10 cellular contexts compared by ENCODE assay signal in the genomic region with DNA sequence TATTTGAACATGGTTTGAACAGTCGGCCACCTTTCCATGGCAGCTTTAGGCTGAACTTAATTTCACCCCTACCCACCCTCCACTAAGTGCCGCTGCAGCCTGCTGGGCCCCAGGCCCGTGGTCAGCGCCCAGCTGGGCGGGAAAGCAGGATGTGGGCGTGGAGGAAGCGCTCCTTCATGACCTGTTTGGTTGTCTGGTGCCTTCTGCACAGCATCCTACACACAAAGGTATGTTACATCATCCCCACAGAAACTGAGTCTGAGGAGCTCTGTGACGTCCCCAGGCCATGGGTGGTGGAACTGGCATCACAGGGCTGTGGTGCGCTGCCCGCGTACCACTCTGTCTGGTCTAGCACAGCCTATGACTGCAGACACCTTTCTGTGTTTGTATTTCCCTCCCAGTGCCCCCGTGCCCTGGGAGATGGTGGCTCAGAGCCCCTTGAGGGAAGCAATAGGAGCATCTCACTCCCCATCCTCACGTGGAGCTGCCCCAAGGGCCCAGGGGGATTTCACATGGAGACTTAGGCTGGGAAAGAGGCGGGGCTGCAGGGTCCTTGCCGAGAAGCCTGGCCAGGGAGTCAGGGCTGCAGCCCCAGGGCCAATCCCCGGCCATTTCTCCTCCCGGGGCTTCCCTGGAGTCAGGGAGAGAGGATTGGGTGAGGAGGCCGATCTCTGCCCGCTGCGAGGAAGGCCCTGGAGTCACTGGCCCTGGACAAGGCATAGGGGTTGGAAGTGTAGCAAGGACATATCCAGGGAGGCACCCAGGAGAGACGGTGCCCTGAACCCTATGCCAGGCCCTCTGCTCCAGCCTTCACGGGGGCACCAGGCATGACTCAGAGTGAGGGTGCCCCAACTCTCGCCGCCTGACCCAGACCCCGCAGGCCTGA. TPM values are rescaled to one million over a fixed set of nuclear protein-coding genes. Genes with fewer than 3 reads are reported as not detected.
DNase-seq lines count a peak whose midpoint lies in the region; ATAC-seq and TF ChIP-seq lines count a peak whose summit lies in the region.
"Had no signal": no experiment of that assay in that cellular context is flagged by ENCODE, and none has a peak within 500 bp of the region (broad histone marks: within the 10 kb centered on the region; RNA-seq: fewer than 3 reads in every experiment).

No MANE protein-coding gene starts in this region.

- H3K4me1 Mint-ChIP-seq in nephron progenitor cell = peaks cover 23% of the 10 kb centered on the region

- DNase-seq in Daoy (ENCODE audit: low read depth) = peak; percentile 47
- peak; percentile 45 for DNase-seq in SW480 (ENCODE audit: low spot score)
- DNase-seq in activated naive CD4-positive, alpha-beta T cell treated with anti-CD3 and anti-CD28 coated beads, Interleukin-2, amount 50 U/mL, for 16 hours = peak; percentile 46
- no peak for DNase-seq in nephron progenitor cell
- no peak for DNase-seq in GM23248
- no peak for DNase-seq in hippocampal formation (lab: John Stamatoyannopoulos, UW)
- DNase-seq in foreskin melanocyte = no peak
- no peak for DNase-seq in gastrocnemius medialis
- DNase-seq: foreskin fibroblast, HCEC 1CT had no signal

- no peak overlapping the region for H3K4me3 ChIP-seq in GM23248
- no peak overlapping the region for H3K4me3 ChIP-seq in gastrocnemius medialis

- H3K4me2 ChIP-seq in GM23248 (ENCODE audit: unreplicated experiment) = no peak overlapping the region

- in situ Hi-C loops in GM23248 (cut with MboI) (no loop called here), gastrocnemius medialis (cut with MboI; ENCODE audit: low sequenced_read_pairs in 4 of 4) (no loop called here)

- no peaks in the 10 kb centered on the region for H3K36me3 Mint-ChIP-seq in nephron progenitor cell (ENCODE audit: low read depth)

- no peaks in the 10 kb centered on the region; the same call in 1 of the 2 replicates for H3K27me3 ChIP-seq in GM23248 (replicated peaks; ENCODE audit: insufficient read depth)
- H3K27me3 ChIP-seq in gastrocnemius medialis = no peaks in the 10 kb centered on the region

- no peak for TF ChIP-seq POLR2A in gastrocnemius medialis (IDR thresholded peaks at IDR 0.05)

- H3K9ac ChIP-seq in GM23248 = no peak overlapping the region

- no peaks in the 10 kb centered on the region for H3K79me2 ChIP-seq in GM23248 (ENCODE audit: insufficient read depth)

- H3K27ac Mint-ChIP-seq in nephron progenitor cell = peak overlapping the region; percentile 59

- no peaks in the 10 kb centered on the region for H3K9me3 ChIP-seq in GM23248 (ENCODE audit: low read depth)
- H3K9me3 ChIP-seq in gastrocnemius medialis = no peaks in the 10 kb centered on the region

- no peak for ATAC-seq in gastrocnemius medialis

- H3K27ac ChIP-seq in GM23248 (no peak overlapping the region), gastrocnemius medialis (no peak overlapping the region)

- no peaks in the 10 kb centered on the region for H3K27me3 Mint-ChIP-seq in nephron progenitor cell (ENCODE audit: low read depth, poor library complexity)

- H3K36me3 ChIP-seq in GM23248 (ENCODE audit: low read depth) (no peaks in the 10 kb centered on the region), gastrocnemius medialis (no peaks in the 10 kb centered on the region)

- intact Hi-C loops in gastrocnemius medialis (cut with DNase I; ENCODE audit: low total_unique reads) = no loop called here

- TF ChIP-seq CTCF in nephron progenitor cell (IDR thresholded peaks at IDR 0.05) (no peak), gastrocnemius medialis (IDR thresholded peaks at IDR 0.05 in 4 of 5, conservative IDR thresholded peaks at IDR 0.05 in 1 of 5) (no peak)

- H3K9me2 ChIP-seq in GM23248 (ENCODE audit: insufficient read depth) = no peaks in the 10 kb centered on the region

- no peak overlapping the region for H2AFZ ChIP-seq in GM23248

- no peaks in the 10 kb centered on the region for H3K9me3 Mint-ChIP-seq in nephron progenitor cell

- H3K4me1 ChIP-seq in GM23248 (ENCODE audit: insufficient read depth) (no peaks in the 10 kb centered on the region), gastrocnemius medialis (no peaks in the 10 kb centered on the region)

- WGBS in GM23248 (ENCODE audit: low coverage in 1 of 2, low lambda C conversion rate in 2 of 2, missing lambda C conversion rate in 2 of 2), 2 experiments = 65 to 73% methylated on average over 25 of the region's 25 CpGs

- H3F3A ChIP-seq in GM23248 (ENCODE audit: insufficient read depth) = no peaks in the 10 kb centered on the region

- no peaks in the 10 kb centered on the region for H4K20me1 ChIP-seq in GM23248 (ENCODE audit: insufficient read depth)

- no peak overlapping the region for H3K4me3 Mint-ChIP-seq in nephron progenitor cell

RNA-seq across cellular contexts. Expression of gene SUSD3, which starts 37.5 kb away (rescaled TPM):
- 0.40 and 1.3 TPM in 2 replicates for total RNA-seq in Daoy (2014; rRNA removed; shearing (Covaris generic))
- total RNA-seq in GM23248 (2014; rRNA removed; shearing (Covaris generic)) = 0.43 and 0.63 TPM in 2 replicates
- polyA plus RNA-seq in GM23248 (2016; fragmentation: Nextera tagmentation; extraction: Ambion mirVana) = not detected in 2 replicates
- under 1 TPM in 2 of 4 donors, not detected in 2; 0.51 to 0.61 TPM for total RNA-seq in gastrocnemius medialis

Comparison
In these comparisons a context has a peak if more than half of its experiments do, and no peak if none do; other contexts are left out.
1. DNase-seq: peak in Daoy (single experiment), SW480 (single experiment) and activated naive CD4-positive, alpha-beta T cell treated with anti-CD3 and anti-CD28 coated beads, Interleukin-2, amount 50 U/mL, for 16 hours (single experiment); none in nephron progenitor cell (single experiment), GM23248 (single experiment), hippocampal formation (0 of 2), foreskin melanocyte (single experiment) and gastrocnemius medialis (0 of 2).